Comparison of ENCODE assay signal across 8 cellular contexts in genomic region chr10:1057106-1057657, GRCh38. TPM values are rescaled to one million over a fixed set of nuclear protein-coding genes. Genes with fewer than 3 reads are reported as not detected.
A peak's percentile ranks its signal among the peaks of the same experiment; 100 is the strongest.
DNase-seq lines count a peak whose midpoint lies in the region; ATAC-seq and TF ChIP-seq lines count a peak whose summit lies in the region.

No MANE protein-coding gene starts in this region.

- peak overlapping the region; percentile 98 for H3K4me2 ChIP-seq in Loucy (ENCODE audit: low read depth, low read length, poor library complexity, severe bottlenecking)

- peaks cover 73% of the 10 kb centered on the region for H3K4me1 Mint-ChIP-seq in activated CD4-positive, alpha-beta T cell treated with anti-CD3 and anti-CD28 coated beads, Interleukin-2, amount 10 ng/mL, durations not matched to agents 24 days and 14 days

- peaks cover 6% of the 10 kb centered on the region; the same call in 1 of the 2 replicates for H3F3A ChIP-seq in Loucy (ENCODE audit: low read depth)

- peak overlapping the region; percentile 85 for H2AFZ ChIP-seq in Loucy (ENCODE audit: low read length)

- peaks cover 100% of the 10 kb centered on the region for H3K79me2 ChIP-seq in Loucy (ENCODE audit: insufficient read depth, low read length)

- DNase-seq in activated CD4-positive, alpha-beta T cell treated with anti-CD3 and anti-CD28 coated beads, Interleukin-2, amount 10 ng/mL, durations not matched to agents 24 days and 14 days, result peak; percentile 68
- no peak for DNase-seq in activated CD4-positive, alpha-beta T cell treated with anti-CD3 and anti-CD28 coated beads, Interleukin-2, amount 50 U/mL, for 4 hours
- no peak for DNase-seq in body of pancreas
- no peak for DNase-seq in left colon
- DNase-seq in testis, result peak; percentile 29
- no peak for DNase-seq in NCI-H2171 treated with DMSO at 0.1 percent for 48 hours (lab: John Stamatoyannopoulos, UW)

- H3K4me3 Mint-ChIP-seq in activated CD4-positive, alpha-beta T cell treated with anti-CD3 and anti-CD28 coated beads, Interleukin-2, amount 10 ng/mL, durations not matched to agents 24 days and 14 days, result peak overlapping the region; percentile 92

- no peaks in the 10 kb centered on the region for H3K27me3 ChIP-seq in Loucy (ENCODE audit: insufficient read depth, low read length, poor library complexity, severe bottlenecking)
- no peaks in the 10 kb centered on the region for H3K27me3 ChIP-seq in body of pancreas
- no peaks in the 10 kb centered on the region for H3K27me3 ChIP-seq in testis

- H3K27me3 Mint-ChIP-seq in activated CD4-positive, alpha-beta T cell treated with anti-CD3 and anti-CD28 coated beads, Interleukin-2, amount 10 ng/mL, durations not matched to agents 24 days and 14 days, result no peaks in the 10 kb centered on the region

- H3K4me1 ChIP-seq in Loucy (ENCODE audit: insufficient read depth, low read length, poor library complexity, severe bottlenecking) (peaks cover 70% of the 10 kb centered on the region), body of pancreas (peaks cover 44% of the 10 kb centered on the region), testis (no peaks in the 10 kb centered on the region)

- H3K27ac Mint-ChIP-seq in activated CD4-positive, alpha-beta T cell treated with anti-CD3 and anti-CD28 coated beads, Interleukin-2, amount 10 ng/mL, durations not matched to agents 24 days and 14 days, result peak overlapping the region; percentile 93

- ATAC-seq in body of pancreas (peak; percentile 2), left colon (peak; percentile 31), GM18519 (IDR thresholded peaks at IDR 0.05; ENCODE audit: low FRiP score, unreplicated experiment) (no peak)

- no peaks in the 10 kb centered on the region for H3K9me2 ChIP-seq in Loucy (replicated peaks; ENCODE audit: low read depth, low read length)

- TF ChIP-seq POLR2A in body of pancreas (IDR thresholded peaks at IDR 0.05), result no peak
- no peak for TF ChIP-seq POLR2A in testis (IDR thresholded peaks at IDR 0.05)

- no peaks in the 10 kb centered on the region for H3K9me3 Mint-ChIP-seq in activated CD4-positive, alpha-beta T cell treated with anti-CD3 and anti-CD28 coated beads, Interleukin-2, amount 10 ng/mL, durations not matched to agents 24 days and 14 days

- peaks cover 57% of the 10 kb centered on the region for H4K20me1 ChIP-seq in Loucy (ENCODE audit: insufficient read depth, low read length, poor library complexity, severe bottlenecking)

- peak overlapping the region; percentile 83 for H3K9ac ChIP-seq in Loucy (ENCODE audit: low read depth, low read length, poor library complexity, severe bottlenecking)

- H3K9me3 ChIP-seq in Loucy (ENCODE audit: insufficient read depth, low read depth, low read length), result no peaks in the 10 kb centered on the region
- no peaks in the 10 kb centered on the region for H3K9me3 ChIP-seq in body of pancreas
- no peaks in the 10 kb centered on the region for H3K9me3 ChIP-seq in testis

- H3K36me3 ChIP-seq in Loucy (ENCODE audit: insufficient read depth, low read length) (no peaks in the 10 kb centered on the region), body of pancreas (replicated peaks in 1 of 2; ENCODE audit: insufficient read depth in 1 of 2, low read depth in 2 of 2) (no peaks in the 10 kb centered on the region), testis (ENCODE audit: low read depth, missing control alignments) (no peaks in the 10 kb centered on the region)

- intact Hi-C loops in activated CD4-positive, alpha-beta T cell treated with anti-CD3 and anti-CD28 coated beads, Interleukin-2, amount 10 ng/mL, durations not matched to agents 24 days and 14 days (cut with micrococcal nuclease), result loop anchor here (2.0 to 5.0 kb wide), 2 partner anchors 55 to 68 kb away; partner anchors contain the start of gene GTPBP4
- intact Hi-C loops in body of pancreas (cut with DNase I) (no loop called here), left colon (cut with DNase I, micrococcal nuclease) (no loop called here), testis (cut with DNase I; ENCODE audit: low total_unique reads) (no loop called here)

- H3K27ac ChIP-seq in body of pancreas (peak overlapping the region; percentile 90 to 99 (median 98)), testis (peak overlapping the region; percentile 92 to 99)

- H3K4me3 ChIP-seq in Loucy (ENCODE audit: low read length, poor library complexity, severe bottlenecking) (peak overlapping the region; percentile 98), body of pancreas (peak overlapping the region; percentile 31 to 56), testis (peak overlapping the region; percentile 97 to 98)

- TF ChIP-seq CTCF in Loucy (conservative IDR thresholded peaks at IDR 0.05; ENCODE audit: low read length), result no peak
- no peak for TF ChIP-seq CTCF in body of pancreas (IDR thresholded peaks at IDR 0.05)
- TF ChIP-seq CTCF in testis (IDR thresholded peaks at IDR 0.05), result no peak

- WGBS in body of pancreas, 2 donors, result 1 to 2% methylated on average over 10 to 26 of the region's 26 CpGs
- 1 to 2% methylated on average over 26 of the region's 26 CpGs for WGBS in testis, 2 donors

- H3K36me3 Mint-ChIP-seq in activated CD4-positive, alpha-beta T cell treated with anti-CD3 and anti-CD28 coated beads, Interleukin-2, amount 10 ng/mL, durations not matched to agents 24 days and 14 days (ENCODE audit: low read depth), result peaks cover 43% of the 10 kb centered on the region

RNA-seq across cellular contexts. Expression of gene WDR37, which starts 1.0 kb away (rescaled TPM):
- total RNA-seq in activated CD4-positive, alpha-beta T cell treated with anti-CD3 and anti-CD28 coated beads, Interleukin-2, amount 10 ng/mL, durations not matched to agents 24 days and 14 days, result 17.4 and 18.1 TPM in 2 replicates
- 10 to 100 TPM in 1 of 2 donors, 1 to 10 TPM in 1; 9.9 to 14.3 TPM for total RNA-seq in body of pancreas
- total RNA-seq in left colon, result 10 to 100 TPM; 16.9 to 20.0 TPM
- total RNA-seq in testis, result 10 to 100 TPM; 29.3 to 40.2 TPM
- polyA plus RNA-seq in testis (ENCODE audit: insufficient read depth, low read depth, low replicate concordance), result 46.9 TPM

RNA-seq across cellular contexts. Expression of gene IDI1, which starts 8.3 kb away (rescaled TPM):
- 74.6 and 75.5 TPM in 2 replicates for total RNA-seq in activated CD4-positive, alpha-beta T cell treated with anti-CD3 and anti-CD28 coated beads, Interleukin-2, amount 10 ng/mL, durations not matched to agents 24 days and 14 days
- total RNA-seq in body of pancreas (10 to 100 TPM; 15.6 to 20.4 TPM), left colon (100 to 1,000 TPM in 1 of 2 donors, 10 to 100 TPM in 1; 65.2 to 132 TPM), testis (10 to 100 TPM; 36.9 to 43.7 TPM)
- polyA plus RNA-seq in testis (ENCODE audit: insufficient read depth, low read depth, low replicate concordance), result 52.1 TPM

RNA-seq across cellular contexts. Expression of gene IDI2, which starts 31.5 kb away (rescaled TPM):
- not detected in 2 replicates for total RNA-seq in activated CD4-positive, alpha-beta T cell treated with anti-CD3 and anti-CD28 coated beads, Interleukin-2, amount 10 ng/mL, durations not matched to agents 24 days and 14 days
- total RNA-seq in body of pancreas (not detected), left colon (not detected), testis (1 to 10 TPM in 1 of 2 donors, not detected in 1; 1.1 TPM)
- 0.79 TPM for polyA plus RNA-seq in testis (ENCODE audit: insufficient read depth, low read depth, low replicate concordance)

Comparison
In these comparisons a context has a peak if more than half of its experiments do, and no peak if none do; other contexts are left out.
1. DNase-seq: peak in activated CD4-positive, alpha-beta T cell treated with anti-CD3 and anti-CD28 coated beads, Interleukin-2, amount 10 ng/mL, durations not matched to agents 24 days and 14 days (single experiment) and testis (single experiment); none in activated CD4-positive, alpha-beta T cell treated with anti-CD3 and anti-CD28 coated beads, Interleukin-2, amount 50 U/mL, for 4 hours (0 of 2), body of pancreas (0 of 4), left colon (0 of 2) and NCI-H2171 treated with DMSO at 0.1 percent for 48 hours (single experiment).
2. H3K4me3 ChIP-seq: peak in every context shown above with its lines; median percentile 98 in Loucy; 98 in testis; 44 in body of pancreas.